Comparison of ENCODE assay signal across 8 cellular contexts in genomic region chr2:20051518-20052228, GRCh38. TPM values are rescaled to one million over a fixed set of nuclear protein-coding genes. Genes with fewer than 3 reads are reported as not detected.
DNase-seq lines count a peak whose midpoint lies in the region; ATAC-seq, FAIRE-seq and TF ChIP-seq lines count a peak whose summit lies in the region.

LAPTM4A (minus strand) TSS chr2:20051628; CDS start chr2:20051520, 108 bp downstream.

- H3K27ac ChIP-seq in CD4-positive, alpha-beta T cell (ENCODE audit: low read depth, low read length) = peak within 1 kb of the TSS; percentile 99
- H3K27ac ChIP-seq in HepG2 (ENCODE audit: extremely low read length, insufficient read depth, low read length) = peak within 1 kb of the TSS; percentile 97

- peak; percentile 80 to 98 for TF ChIP-seq POLR2A in HepG2 (IDR thresholded peaks at IDR 0.05; ENCODE audit: insufficient read depth in 1 of 2, low read depth in 2 of 2, low read length in 2 of 2)

- H3K4me3 ChIP-seq in HepG2 (replicated peaks in 1 of 3; ENCODE audit: insufficient read depth in 1 of 3, low read depth in 2 of 3, low read length in 3 of 3) = peak within 1 kb of the TSS; percentile 84 to 97 (median 92)

- ATAC-seq in CD4-positive, alpha-beta T cell (ENCODE audit: poor library complexity) = peak; percentile 90
- ATAC-seq in GM19438 (IDR thresholded peaks at IDR 0.05; ENCODE audit: low read depth, unreplicated experiment) (peak; percentile 96), HG03571 (IDR thresholded peaks at IDR 0.05; ENCODE audit: unreplicated experiment) (peak; percentile 97), HepG2 (peak; percentile 97)

- no peak within 1 kb of the TSS for H3K27ac Mint-ChIP-seq in CD4-positive, alpha-beta T cell

- WGBS in HepG2 (ENCODE audit: low lambda C conversion rate) = 2% methylated on average over 47 of the region's 47 CpGs

- no peak within 1 kb of the TSS for H3K4me3 Mint-ChIP-seq in CD4-positive, alpha-beta T cell

- peaks cover 29% of the 10 kb centered on the region for H3K4me1 Mint-ChIP-seq in CD4-positive, alpha-beta T cell (ENCODE audit: low read depth)

- intact Hi-C loops in CD4-positive, alpha-beta T cell (cut with DNase I, micrococcal nuclease) = loop anchor here (2.0 to 10.0 kb wide), 7 partner anchors 151 to 1489 kb away; partner anchors contain the start of genes RDH14 (in 2 of the 2), HS1BP3 (in 1 of the 2), PUM2 (in 1 of the 2) and TTC32 (in 1 of the 2)
- intact Hi-C loops in HepG2 (cut with micrococcal nuclease; ENCODE audit: unreplicated experiment) = loop anchor here (1.0 to 2.0 kb wide), 4 partner anchors 15 to 61 kb away; partner anchors contain the start of gene WDR35

- TF ChIP-seq EP300 in HepG2 (IDR thresholded peaks at IDR 0.05; ENCODE audit: low read depth in 2 of 2, low read length in 2 of 2) = peak; percentile 31 to 38; a peak in 1 of 4 replicates
- TF ChIP-seq EP300 in HepG2 (CRISPR knock-in tag; IDR thresholded peaks at IDR 0.05; ENCODE audit: borderline replicate concordance) = peak; percentile 67; the same call in 1 of the 2 replicates

- CTCF ChIA-PET in CD4-positive, alpha-beta T cell (lab: Charles Lee) = interaction anchor here (1.2 kb wide), 1 partner anchor 36 kb away, joined by 3 read pairs; no protein-coding TSS in a partner anchor
- CTCF ChIA-PET in HepG2 (lab: Yijun Ruan, JAX; ENCODE audit: low intra/inter-chr PET ratio, low total read pairs) = interaction anchor here (1.2 kb wide), 1 partner anchor 43 kb away, joined by 4 read pairs; no protein-coding TSS in a partner anchor

- no TSS peak for BruUV-seq in HepG2 (replicated peaks; lab: Mats Ljungman, UMichigan)

- peak; percentile 93 to 99 (median 96) for DNase-seq in CD4-positive, alpha-beta T cell
- peak; percentile 98 for DNase-seq in NCI-H774 (lab: John Stamatoyannopoulos, UW)
- peak; percentile 95 to 97 for DNase-seq in activated CD4-positive, alpha-beta T cell treated with anti-CD3 and anti-CD28 coated beads, Interleukin-2, amount 50 U/mL, for 4 hours
- peak; percentile 100 for DNase-seq in dermis microvascular lymphatic vessel endothelial cell (ENCODE audit: low read depth in 2 of 2)
- DNase-seq in HepG2 (ENCODE audit: low spot score) = peak; percentile 100
- DNase-seq in stimulated activated CD4-positive, alpha-beta T cell treated with anti-CD3 and anti-CD28 coated beads, Interleukin-4, amount 100 ng/mL, for 1 hour = peak; percentile 97

- peaks cover 11% of the 10 kb centered on the region for H3K36me3 Mint-ChIP-seq in CD4-positive, alpha-beta T cell (ENCODE audit: low read depth)

- peaks cover 9% of the 10 kb centered on the region for H3K27me3 ChIP-seq in CD4-positive, alpha-beta T cell (ENCODE audit: control insufficient read depth, insufficient read depth, low read length)
- peaks cover 0 to 3% of the 10 kb centered on the region in 2 experiments; a peak in 1 of 5 replicates for H3K27me3 ChIP-seq in HepG2 (ENCODE audit: control insufficient read depth in 1 of 2, insufficient read depth in 2 of 2, low read length in 2 of 2)

- in situ Hi-C loops in HepG2 (cut with HindIII; ENCODE audit: extremely low pct_ligation_motif_present, low pct_unique_long_range_greater_than_20kb) = loop anchor here (5.0 kb wide), 1 partner anchor 41 kb away; no protein-coding TSS in a partner anchor

- H4K20me1 ChIP-seq in HepG2 (ENCODE audit: insufficient read depth, low read length) = peaks cover 36% of the 10 kb centered on the region

- H3K27me3 Mint-ChIP-seq in CD4-positive, alpha-beta T cell = peaks cover 25% of the 10 kb centered on the region

- TF ChIP-seq RAD21 in HepG2 (CRISPR knock-in tag; IDR thresholded peaks at IDR 0.05) = peak; percentile 63

- no peaks in the 10 kb centered on the region for H3K9me3 Mint-ChIP-seq in CD4-positive, alpha-beta T cell

- H3K36me3 ChIP-seq in HepG2 (replicated peaks in 1 of 2; ENCODE audit: control insufficient read depth in 1 of 2, insufficient read depth in 2 of 2, low read length in 2 of 2) = no peaks in the 10 kb centered on the region

- peak within 1 kb of the TSS; percentile 96 for H3K9ac ChIP-seq in HepG2 (ENCODE audit: insufficient read depth, low read depth, low read length)

- peak within 1 kb of the TSS; percentile 95 for H2AFZ ChIP-seq in HepG2 (ENCODE audit: low read length)

- POLR2A ChIA-PET in CD4-positive, alpha-beta T cell (lab: Charles Lee) = interaction anchor here (0.7 to 2.4 kb wide), 8 partner anchors 62 to 1491 kb away, joined by 3 to 15 read pairs (median 4); partner anchors contain the start of genes HS1BP3, LDAH, RDH14 and TTC32
- POLR2A ChIA-PET in HepG2 (lab: Yijun Ruan, JAX) = interaction anchor here (0.6 to 6.6 kb wide), 30 partner anchors 8 to 615 kb away, joined by 3 to 109 read pairs (median 9); partner anchors contain the start of genes GDF7, MATN3, RHOB and WDR35

- no peaks in the 10 kb centered on the region for H3K9me3 ChIP-seq in CD4-positive, alpha-beta T cell (ENCODE audit: control insufficient read depth, low read length)
- H3K9me3 ChIP-seq in HepG2 (ENCODE audit: low read length) = no peaks in the 10 kb centered on the region

- peak within 1 kb of the TSS; percentile 96 for H3K4me2 ChIP-seq in HepG2 (ENCODE audit: low read depth, low read length)

- peaks cover 56% of the 10 kb centered on the region for H3K4me1 ChIP-seq in HepG2 (ENCODE audit: insufficient read depth, low read length)

- peak; percentile 99 for FAIRE-seq in HepG2 (lab: Jason Lieb, UNC)

- peaks cover 44% of the 10 kb centered on the region for H3K79me2 ChIP-seq in HepG2 (ENCODE audit: insufficient read depth, low read length)

- TF ChIP-seq CTCF in CD4-positive, alpha-beta T cell (IDR thresholded peaks at IDR 0.05) = no peak
- peak; percentile 2; the same call in 1 of the 2 replicates for TF ChIP-seq CTCF in HepG2 (CRISPR knock-in tag; IDR thresholded peaks at IDR 0.05)

TF ChIP-seq in HepG2, 621 proteins besides CTCF, POLR2A, EP300 and RAD21 (continues in another document):
- TF ChIP-seq ZNF589 (CRISPR knock-in tag; conservative IDR thresholded peaks at IDR 0.05) (no peak), ZNF484 (CRISPR knock-in tag; IDR thresholded peaks at IDR 0.05; ENCODE audit: borderline replicate concordance, low read depth) (no peak), RFXAP (CRISPR knock-in tag; IDR thresholded peaks at IDR 0.05; ENCODE audit: borderline replicate concordance) (peak; percentile 77), TFAP4 (IDR thresholded peaks at IDR 0.05; ENCODE audit: borderline replicate concordance, low read depth) (peak; percentile 55; the same call in 1 of the 2 replicates), KDM1A (CRISPR knock-in tag; IDR thresholded peaks at IDR 0.05) (no peak), ZNF639 (CRISPR knock-in tag; conservative IDR thresholded peaks at IDR 0.05) (peak; percentile 72; the same call in 1 of the 2 replicates), ZNF605 (CRISPR knock-in tag; IDR thresholded peaks at IDR 0.05) (peak; percentile 99)

RNA-seq across cellular contexts. Expression of gene LAPTM4A, which starts in this region (rescaled TPM):
- total RNA-seq in CD4-positive, alpha-beta T cell = 10 to 100 TPM; 59.4 to 62.0 TPM
- 101 and 182 TPM in 2 replicates for total RNA-seq in dermis microvascular lymphatic vessel endothelial cell
- 82.8 and 116 TPM in 2 replicates for total RNA-seq in HepG2 (2016; rRNA removed; fragmentation: Illumina TruSeq; extraction: Trizol)
- 18.7 and 21.2 TPM in 2 replicates for total RNA-seq in HepG2 (2016; cell fraction: cytosol; rRNA removed; fragmentation: Illumina TruSeq; extraction: Trizol; ENCODE audit: low read depth)
- 83.7 and 119 TPM in 2 replicates for total RNA-seq in HepG2 (2016; cell fraction: insoluble cytoplasmic fraction; rRNA removed; fragmentation: Illumina TruSeq; extraction: Trizol)
- 35.7 and 39.5 TPM in 2 replicates for total RNA-seq in HepG2 (2016; cell fraction: membrane; rRNA removed; fragmentation: Illumina TruSeq; extraction: Trizol)
- 127 and 144 TPM in 2 replicates for total RNA-seq in HepG2 (2016; cell fraction: nucleus; rRNA removed; fragmentation: Illumina TruSeq; extraction: Trizol)
- 491 and 558 TPM in 2 replicates for polyA plus RNA-seq in HepG2 (2011; rRNA removed)
- 344 and 527 TPM in 2 replicates for polyA plus RNA-seq in HepG2 (2011; cell fraction: cytosol; rRNA removed)
- polyA plus RNA-seq in HepG2 (2011; cell fraction: nucleus; rRNA removed) = 114 and 137 TPM in 2 replicates
- 288 and 349 TPM in 2 replicates for polyA plus RNA-seq in HepG2 (2012)
- 46.6 and 49.9 TPM in 2 replicates for polyA plus RNA-seq in HepG2 (2016; cell fraction: cytosol; fragmentation: Illumina TruSeq; extraction: Trizol; ENCODE audit: low read depth)
- polyA plus RNA-seq in HepG2 (2016; cell fraction: insoluble cytoplasmic fraction; fragmentation: Illumina TruSeq; extraction: Trizol; ENCODE audit: low read depth) = 181 and 190 TPM in 2 replicates
- 62.5 and 62.8 TPM in 2 replicates for polyA plus RNA-seq in HepG2 (2016; cell fraction: membrane; fragmentation: Illumina TruSeq; extraction: Trizol; ENCODE audit: low read depth)
- 365 and 398 TPM in 2 replicates for polyA plus RNA-seq in HepG2 (2016; cell fraction: nucleus; fragmentation: Illumina TruSeq; extraction: Trizol; ENCODE audit: insufficient read depth, low read depth)
- 123 and 176 TPM in 2 replicates for polyA minus RNA-seq in HepG2 (2011; rRNA and poly(A)+ RNA removed; ENCODE audit: low replicate concordance)
- 150 and 184 TPM in 2 replicates for polyA minus RNA-seq in HepG2 (2011; cell fraction: cytosol; rRNA and poly(A)+ RNA removed)
- polyA minus RNA-seq in HepG2 (2011; cell fraction: nucleus; rRNA and poly(A)+ RNA removed) = 93.0 and 135 TPM in 2 replicates

Comparison
In these comparisons a context has a peak if more than half of its experiments do, and no peak if none do; other contexts are left out.
1. Peak in every context shown above with its lines: DNase-seq, ATAC-seq, H3K4me3 ChIP-seq and H3K27ac ChIP-seq.